In the genomic region with DNA sequence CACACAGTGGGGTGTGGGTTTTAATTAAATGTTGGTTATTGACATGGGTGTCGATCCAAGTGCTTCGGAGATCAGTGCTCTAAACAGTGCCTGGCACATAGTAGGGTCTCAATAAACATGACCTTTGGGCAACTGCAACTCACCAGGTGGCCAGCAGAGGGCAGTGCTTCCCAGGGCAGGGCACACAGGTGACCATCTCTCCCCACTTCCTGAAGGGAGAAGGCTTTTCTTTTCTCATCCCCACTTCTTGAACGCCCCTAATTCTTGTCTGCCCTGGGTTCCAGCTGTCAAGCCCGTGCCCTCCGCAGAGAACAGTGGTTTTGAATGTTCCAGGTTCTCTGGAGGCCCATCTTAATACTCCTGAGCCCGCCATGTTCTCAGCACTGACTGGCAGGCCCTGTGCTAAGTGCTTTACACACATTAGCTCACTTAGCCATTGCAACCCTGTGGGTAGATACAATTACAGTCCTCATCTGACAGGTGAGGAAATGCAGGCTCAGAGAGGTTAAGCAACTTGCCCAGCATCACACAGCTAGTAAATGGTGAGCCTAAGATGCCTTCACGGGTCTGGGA, we compare ENCODE assay signal across 8 cellular contexts. TPM values are rescaled to one million over a fixed set of nuclear protein-coding genes. Genes with fewer than 3 reads are reported as not detected.
A peak's percentile ranks its signal among the peaks of the same experiment; 100 is the strongest.
DNase-seq lines count a peak whose midpoint lies in the region; ATAC-seq and TF ChIP-seq lines count a peak whose summit lies in the region.

No MANE protein-coding gene starts in this region.

- TF ChIP-seq RAD21 in IMR-90 (IDR thresholded peaks at IDR 0.05; ENCODE audit: low read length) = peak; percentile 84

- no peak overlapping the region for H3K23ac ChIP-seq in IMR-90 (ENCODE audit: low read depth, low read length)
- no peak overlapping the region for H3K23ac ChIP-seq in mesendoderm (ENCODE audit: low read length)

- H3K27ac ChIP-seq in IMR-90 (ENCODE audit: insufficient read depth, low read length) = no peak overlapping the region
- no peak overlapping the region for H3K27ac ChIP-seq in mesendoderm (ENCODE audit: low read depth, low read length)

- H3K79me2 ChIP-seq in mesendoderm (ENCODE audit: control insufficient read depth, insufficient read depth, low read length) = no peaks in the 10 kb centered on the region

- no peaks in the 10 kb centered on the region for H4K20me1 ChIP-seq in IMR-90 (ENCODE audit: insufficient read depth, low read length)

- H3K4me2 ChIP-seq in IMR-90 (ENCODE audit: low read depth, low read length) = no peak overlapping the region
- no peak overlapping the region for H3K4me2 ChIP-seq in mesendoderm (ENCODE audit: low read length)

- peak overlapping the region; percentile 12 for H2AFZ ChIP-seq in IMR-90 (replicated peaks; ENCODE audit: low read length, poor library complexity)

- peaks cover 5% of the 10 kb centered on the region; the same call in 1 of the 2 replicates for H3K4me1 ChIP-seq in Caco-2
- peaks cover 6% of the 10 kb centered on the region for H3K4me1 ChIP-seq in IMR-90 (ENCODE audit: control insufficient read depth, insufficient read depth, low read length)
- no peaks in the 10 kb centered on the region for H3K4me1 ChIP-seq in mesendoderm (ENCODE audit: control insufficient read depth, low read depth, low read length)

- no peak overlapping the region for H3K18ac ChIP-seq in IMR-90 (ENCODE audit: low read depth, low read length)
- no peak overlapping the region for H3K18ac ChIP-seq in mesendoderm (ENCODE audit: low read length)

- H3K14ac ChIP-seq in IMR-90 (replicated peaks; ENCODE audit: low read depth, low read length) = no peak overlapping the region

- POLR2A ChIA-PET in Caco-2 (lab: Charles Lee) (interaction anchor here (1.1 kb wide), 1 partner anchor 26 kb away, joined by 3 read pairs; no protein-coding TSS in a partner anchor), IMR-90 (lab: Charles Lee; ENCODE audit: unreplicated experiment) (no interaction called here)

- no peak overlapping the region for H3K27ac Mint-ChIP-seq in Caco-2 (ENCODE audit: unreplicated experiment)
- H3K27ac Mint-ChIP-seq in stimulated activated naive CD8-positive, alpha-beta T cell treated with anti-CD3 and anti-CD28 coated beads, Interleukin-15, amount 100 ng/mL, for 72 hours = no peak overlapping the region

- H3K27me3 ChIP-seq in Caco-2 (replicated peaks; ENCODE audit: control insufficient read depth, insufficient read depth, low read length) (no peaks in the 10 kb centered on the region), IMR-90 (ENCODE audit: control insufficient read depth, insufficient read depth, low read length) (peaks cover 28% of the 10 kb centered on the region), mesendoderm (ENCODE audit: insufficient read depth, low read length, poor library complexity) (no peaks in the 10 kb centered on the region)

- 0 out of 2 replicates have a peak, but pooled peaks cover 4% of the 10 kb centered on the region for H3K9me1 ChIP-seq in IMR-90 (ENCODE audit: insufficient read depth, low read length)

- CTCF ChIA-PET in Caco-2 (lab: Charles Lee) = interaction anchor here (0.8 to 6.1 kb wide), 11 partner anchors 9 to 163 kb away, joined by 3 to 171 read pairs (median 14); a partner anchor contains a TSS
- CTCF ChIA-PET in IMR-90 (lab: Yijun Ruan, JAX) = interaction anchor here (0.7 to 2.4 kb wide), 11 partner anchors 10 to 99 kb away, joined by 3 to 19 read pairs (median 9); a partner anchor contains a TSS

- TF ChIP-seq POLR2A in IMR-90 (IDR thresholded peaks at IDR 0.05; ENCODE audit: low read depth, low read length) = no peak

- H3K4me3 Mint-ChIP-seq in Caco-2 (ENCODE audit: unreplicated experiment) = no peak overlapping the region
- H3K4me3 Mint-ChIP-seq in stimulated activated naive CD8-positive, alpha-beta T cell treated with anti-CD3 and anti-CD28 coated beads, Interleukin-15, amount 100 ng/mL, for 72 hours = no peak overlapping the region

- H3K4me3 ChIP-seq in Caco-2 (ENCODE audit: low read depth, low read length) (no peak overlapping the region), IMR-90 (ENCODE audit: insufficient read depth, low read depth, low read length) (no peak overlapping the region), mesendoderm (ENCODE audit: low read length) (no peak overlapping the region)

- intact Hi-C loops in Caco-2 (cut with micrococcal nuclease; ENCODE audit: unreplicated experiment) = no loop called here
- intact Hi-C loops in IMR-90 (cut with micrococcal nuclease) = loop anchor here (1.0 kb wide), 2 partner anchors 37 to 96 kb away; no protein-coding TSS in a partner anchor

- in situ Hi-C loops in IMR-90 (cut with MboI; ENCODE audit: low sequenced_read_pairs) = loop anchor here (10.0 kb wide), 1 partner anchor 92 kb away; no protein-coding TSS in a partner anchor

- H3K27me3 Mint-ChIP-seq in Caco-2 (ENCODE audit: insufficient read depth, unreplicated experiment) = no peaks in the 10 kb centered on the region
- peaks cover 29% of the 10 kb centered on the region for H3K27me3 Mint-ChIP-seq in stimulated activated naive CD8-positive, alpha-beta T cell treated with anti-CD3 and anti-CD28 coated beads, Interleukin-15, amount 100 ng/mL, for 72 hours

- ATAC-seq in IMR-90 (ENCODE audit: low read depth) = peak; percentile 36; the same call in 1 of the 2 replicates
- peak; percentile 34 for ATAC-seq in stimulated activated naive CD8-positive, alpha-beta T cell treated with anti-CD3 and anti-CD28 coated beads, Interleukin-15, amount 100 ng/mL, for 72 hours
- no peak for ATAC-seq in HG03520 (IDR thresholded peaks at IDR 0.05; ENCODE audit: unreplicated experiment)

- BruUV-seq in Caco-2 (replicated peaks; lab: Mats Ljungman, UMichigan) (no TSS peak), IMR-90 (replicated peaks; lab: Mats Ljungman, UMichigan) (no TSS peak)

- no peaks in the 10 kb centered on the region for H3K9me3 ChIP-seq in Caco-2
- H3K9me3 ChIP-seq in IMR-90 (ENCODE audit: control insufficient read depth, insufficient read depth, low read length) = no peaks in the 10 kb centered on the region

- no peak overlapping the region for H4K8ac ChIP-seq in IMR-90 (ENCODE audit: low read depth in 2 of 2, low read length in 2 of 2)
- H4K8ac ChIP-seq in mesendoderm (ENCODE audit: low read depth, low read length) = no peak overlapping the region

- H3K56ac ChIP-seq in IMR-90 (ENCODE audit: extremely low read depth, insufficient read depth, low read length) (no peak overlapping the region), mesendoderm (ENCODE audit: low read length) (no peak overlapping the region)

- no peak overlapping the region for H3K9ac ChIP-seq in IMR-90 (ENCODE audit: low read depth, low read length)
- no peak overlapping the region for H3K9ac ChIP-seq in mesendoderm (ENCODE audit: low read length)

- H2AK5ac ChIP-seq in IMR-90 (ENCODE audit: low read depth, low read length) (no peak overlapping the region; the same call in 1 of the 2 replicates), mesendoderm (ENCODE audit: low read length) (no peak overlapping the region)

- H4K91ac ChIP-seq in IMR-90 (ENCODE audit: insufficient read depth, low read depth, low read length) = no peak overlapping the region

- H2BK15ac ChIP-seq in IMR-90 (ENCODE audit: low read depth, low read length) (no peak overlapping the region), mesendoderm (replicated peaks; ENCODE audit: low read depth) (no peak overlapping the region)

- no peak overlapping the region for H2AK9ac ChIP-seq in IMR-90 (replicated peaks; ENCODE audit: low read depth, low read length, poor library complexity)

- H2BK5ac ChIP-seq in IMR-90 (ENCODE audit: low read depth, low read length, poor library complexity, severe bottlenecking) (no peak overlapping the region), mesendoderm (ENCODE audit: low read length) (no peak overlapping the region)

- H2BK20ac ChIP-seq in IMR-90 (ENCODE audit: low read depth, low read length) = no peak overlapping the region

- H2BK120ac ChIP-seq in IMR-90 (ENCODE audit: low read depth, low read length) (no peak overlapping the region), mesendoderm (ENCODE audit: low read depth, low read length) (no peak overlapping the region)

- no peaks in the 10 kb centered on the region for H3K36me3 Mint-ChIP-seq in Caco-2 (ENCODE audit: insufficient read depth, unreplicated experiment)

- H3K4ac ChIP-seq in IMR-90 (ENCODE audit: low read depth, low read length) (no peak overlapping the region), mesendoderm (ENCODE audit: low read depth, low read length) (no peak overlapping the region)

- dilution Hi-C loops in IMR-90 (cut with HindIII; ENCODE audit: low sequenced_read_pairs, unreplicated experiment) = no loop called here

- H3K79me1 ChIP-seq in IMR-90 (ENCODE audit: low read depth in 1 of 2, low read length in 2 of 2) (no peaks in the 10 kb centered on the region), mesendoderm (ENCODE audit: low read length) (no peaks in the 10 kb centered on the region)

- TF ChIP-seq CTCF in Caco-2 (IDR thresholded peaks at IDR 0.05; ENCODE audit: insufficient read depth in 1 of 2, low read depth in 1 of 2, low read length in 1 of 2, severe bottlenecking in 1 of 2, unreplicated experiment in 1 of 2) (peak; percentile 94 to 99), IMR-90 (conservative IDR thresholded peaks at IDR 0.05; ENCODE audit: low read depth, low read length) (peak; percentile 87)

- peaks cover 18% of the 10 kb centered on the region for H3K4me1 Mint-ChIP-seq in Caco-2 (ENCODE audit: low read depth, unreplicated experiment)
- H3K4me1 Mint-ChIP-seq in stimulated activated naive CD8-positive, alpha-beta T cell treated with anti-CD3 and anti-CD28 coated beads, Interleukin-15, amount 100 ng/mL, for 72 hours = peaks cover 45% of the 10 kb centered on the region

- H3K9me3 Mint-ChIP-seq in Caco-2 (ENCODE audit: unreplicated experiment) = no peaks in the 10 kb centered on the region
- no peaks in the 10 kb centered on the region for H3K9me3 Mint-ChIP-seq in stimulated activated naive CD8-positive, alpha-beta T cell treated with anti-CD3 and anti-CD28 coated beads, Interleukin-15, amount 100 ng/mL, for 72 hours

- no CpG with 5 or more reads among the region's 7 CpGs for WGBS in IMR-90 (ENCODE audit: extremely low coverage in 2 of 2, insufficient read length in 1 of 2), 2 experiments
- WGBS in mesendoderm (ENCODE audit: extremely low coverage, insufficient coverage, low lambda C conversion rate) = no CpG with 5 or more reads among the region's 7 CpGs

- DNase-seq in Caco-2 = peak; percentile 74 to 86
- no peak for DNase-seq in IMR-90
- DNase-seq in activated CD4-positive, CD25-positive, alpha-beta regulatory T cell treated with anti-CD3 and anti-CD28 coated beads, Interleukin-2, amount 50 U/mL, for 72 hours = peak; percentile 85
- DNase-seq in cerebellar cortex (ENCODE audit: low spot score) = peak; percentile 42
- DNase-seq in mesendoderm = peak; percentile 65
- peak; percentile 70 for DNase-seq in stimulated activated naive CD8-positive, alpha-beta T cell treated with anti-CD3 and anti-CD28 coated beads, Interleukin-15, amount 100 ng/mL, for 72 hours
- no peak for DNase-seq in NCI-H1694 treated with DMSO at 0.1 percent for 48 hours (lab: John Stamatoyannopoulos, UW)

- H4K5ac ChIP-seq in IMR-90 (ENCODE audit: low read depth, low read length) (no peak overlapping the region), mesendoderm (ENCODE audit: low read length) (no peak overlapping the region)

- H3K36me3 ChIP-seq in Caco-2 (ENCODE audit: control insufficient read depth, insufficient read depth, low read length) (no peaks in the 10 kb centered on the region), IMR-90 (ENCODE audit: control insufficient read depth, insufficient read depth, low read length) (no peaks in the 10 kb centered on the region), mesendoderm (ENCODE audit: control insufficient read depth, insufficient read depth, low read length) (no peaks in the 10 kb centered on the region)

RNA-seq across cellular contexts. Expression of a gene that starts 16.3 kb away (rescaled TPM):
- total RNA-seq in Caco-2 (2022) (1.2 and 2.3 TPM in 2 replicates), IMR-90 (2012; rRNA removed) (0.83 and 1.3 TPM in 2 replicates)
- polyA plus RNA-seq in IMR-90 (2012; rRNA removed) = 2.0 and 2.9 TPM in 2 replicates
- 1.7 TPM in 2 replicates for polyA plus RNA-seq in IMR-90 (2012; cell fraction: cytosol; rRNA removed)
- 11.2 and 11.8 TPM in 2 replicates for polyA plus RNA-seq in IMR-90 (2012; cell fraction: nucleus; rRNA removed; ENCODE audit: low replicate concordance)
- 7.8 TPM for polyA plus RNA-seq in mesendoderm (2013, experiment 1 of 2)
- 7.4 TPM for polyA plus RNA-seq in mesendoderm (2013, experiment 2 of 2)

RNA-seq across cellular contexts. Expression of a gene that starts 17.0 kb away (rescaled TPM):
- total RNA-seq in Caco-2 (2022) (0.43 and 0.53 TPM in 2 replicates), IMR-90 (2012; rRNA removed) (under 0.01 TPM in 2 replicates)
- 0.07 and 0.09 TPM in 2 replicates for polyA plus RNA-seq in IMR-90 (2012; rRNA removed)
- 0.03 TPM in 1 of 2 replicates, not detected in the other for polyA plus RNA-seq in IMR-90 (2012; cell fraction: cytosol; rRNA removed)
- polyA plus RNA-seq in IMR-90 (2012; cell fraction: nucleus; rRNA removed; ENCODE audit: low replicate concordance) = 0.11 and 0.15 TPM in 2 replicates
- 0.04 TPM for polyA plus RNA-seq in mesendoderm (2013, experiment 1 of 2)
- polyA plus RNA-seq in mesendoderm (2013, experiment 2 of 2) = 0.03 TPM

RNA-seq across cellular contexts. Expression of a gene that starts 30.7 kb away (rescaled TPM):
- 34.3 and 37.5 TPM in 2 replicates for total RNA-seq in Caco-2 (2022)
- 4.4 and 4.8 TPM in 2 replicates for total RNA-seq in IMR-90 (2012; rRNA removed)
- 5.9 and 6.0 TPM in 2 replicates for polyA plus RNA-seq in IMR-90 (2012; rRNA removed)
- polyA plus RNA-seq in IMR-90 (2012; cell fraction: cytosol; rRNA removed) = 4.1 and 10.3 TPM in 2 replicates
- 10.0 and 10.3 TPM in 2 replicates for polyA plus RNA-seq in IMR-90 (2012; cell fraction: nucleus; rRNA removed; ENCODE audit: low replicate concordance)
- 9.6 TPM for polyA plus RNA-seq in mesendoderm (2013, experiment 1 of 2)
- polyA plus RNA-seq in mesendoderm (2013, experiment 2 of 2) = 9.2 TPM

RNA-seq across cellular contexts. Expression of a gene that starts 36.5 kb away (rescaled TPM):
- total RNA-seq in Caco-2 (2022) (58.1 and 67.7 TPM in 2 replicates), IMR-90 (2012; rRNA removed) (10.6 and 20.0 TPM in 2 replicates)
- polyA plus RNA-seq in IMR-90 (2012; rRNA removed) = 10.3 and 13.4 TPM in 2 replicates
- 0.77 and 1.2 TPM in 2 replicates for polyA plus RNA-seq in IMR-90 (2012; cell fraction: cytosol; rRNA removed)
- polyA plus RNA-seq in IMR-90 (2012; cell fraction: nucleus; rRNA removed; ENCODE audit: low replicate concordance) = 0.29 and 5.5 TPM in 2 replicates
- polyA plus RNA-seq in mesendoderm (2013, experiment 1 of 2) = 56.4 TPM
- 57.0 TPM for polyA plus RNA-seq in mesendoderm (2013, experiment 2 of 2)

Comparison
In these comparisons a context has a peak if more than half of its experiments do, and no peak if none do; other contexts are left out.
1. DNase-seq: peak in Caco-2 (2 of 2), activated CD4-positive, CD25-positive, alpha-beta regulatory T cell treated with anti-CD3 and anti-CD28 coated beads, Interleukin-2, amount 50 U/mL, for 72 hours (single experiment), cerebellar cortex (single experiment), mesendoderm (single experiment) and stimulated activated naive CD8-positive, alpha-beta T cell treated with anti-CD3 and anti-CD28 coated beads, Interleukin-15, amount 100 ng/mL, for 72 hours (2 of 2); none in IMR-90 (single experiment) and NCI-H1694 treated with DMSO at 0.1 percent for 48 hours (single experiment).